ENCODE assay signal across 8 cellular contexts in genomic region chr3:113746955-113747718, GRCh38. TPM values are rescaled to one million over a fixed set of nuclear protein-coding genes. Genes with fewer than 3 reads are reported as not detected.
A peak's percentile ranks its signal among the peaks of the same experiment; 100 is the strongest.
DNase-seq lines count a peak whose midpoint lies in the region; ATAC-seq, FAIRE-seq and TF ChIP-seq lines count a peak whose summit lies in the region.

ATP6V1A (plus strand) TSS chr3:113747035; CDS start chr3:113778754, 31,719 bp downstream.

- TF ChIP-seq POLR2A in transverse colon (IDR thresholded peaks at IDR 0.05), result peak; percentile 74

- no peaks in the 10 kb centered on the region for H3K27me3 ChIP-seq in pancreas
- no peaks in the 10 kb centered on the region for H3K27me3 ChIP-seq in transverse colon

- ATAC-seq in GM18867 (IDR thresholded peaks at IDR 0.05; ENCODE audit: unreplicated experiment) (peak; percentile 49), HG03103 (IDR thresholded peaks at IDR 0.05; ENCODE audit: low read depth, unreplicated experiment) (peak; percentile 33), pancreas (peak; percentile 72 to 82 (median 74))

- H3K4me3 ChIP-seq in AG10803 (ENCODE audit: low read length) (peak within 1 kb of the TSS; percentile 84), pancreas (peak within 1 kb of the TSS; percentile 55 to 81 (median 68)), transverse colon (peak within 1 kb of the TSS; percentile 75 to 89 (median 83))

- WGBS in pancreas, 2 donors, result 0% methylated on average over 31 of the region's 31 CpGs
- 1 to 6% methylated on average over 3 to 30 of the region's 31 CpGs for WGBS in transverse colon (ENCODE audit: low coverage in 1 of 2), 2 donors

- in situ Hi-C loops in transverse colon (cut with MboI; ENCODE audit: low pct_ligation_motif_present in 1 of 4, low pct_unique_long_range_greater_than_20kb in 1 of 4, low sequenced_read_pairs in 3 of 4), result loop anchor here in 2 of 4 donors (10.0 to 25.0 kb wide), 2 partner anchors 52 to 315 kb away; partner anchors contain the start of genes CCDC191 (in 1 of the 2), QTRT2 (in 1 of the 2) and USF3 (in 1 of the 2)

- H3K27ac ChIP-seq in pancreas, result peak within 1 kb of the TSS; percentile 93 to 98 (median 94)
- peak within 1 kb of the TSS; percentile 95 to 99 (median 97) for H3K27ac ChIP-seq in transverse colon

- TF ChIP-seq CTCF in AG10803 (conservative IDR thresholded peaks at IDR 0.05; ENCODE audit: low read length) (no peak), pancreas (IDR thresholded peaks at IDR 0.05) (no peak), transverse colon (IDR thresholded peaks at IDR 0.05) (no peak)

- H3K9me3 ChIP-seq in pancreas (no peaks in the 10 kb centered on the region), transverse colon (no peaks in the 10 kb centered on the region)

- FAIRE-seq in pancreas (lab: Jason Lieb, UNC), result no peak

- intact Hi-C loops in pancreas (cut with DNase I) (no loop called here), transverse colon (cut with DNase I; ENCODE audit: low total_unique reads) (loop anchor here (2.0 to 10.0 kb wide), 2 partner anchors 50 to 442 kb away; partner anchors contain the start of gene USF3)

- no peak for TF ChIP-seq EP300 in transverse colon (IDR thresholded peaks at IDR 0.05; ENCODE audit: low read depth)

- H3K4me1 ChIP-seq in pancreas (peaks cover 7 to 38% (median 37%) of the 10 kb centered on the region in 3 donors), transverse colon (peaks cover 18 to 69% (median 42%) of the 10 kb centered on the region in 4 donors)

- H3K36me3 ChIP-seq in pancreas, result no peaks in the 10 kb centered on the region
- no peaks in the 10 kb centered on the region for H3K36me3 ChIP-seq in transverse colon

- DNase-seq in AG10803 (ENCODE audit: low read depth) (no peak), RPMI8226 (peak; percentile 87), activated gamma-delta T cell treated with Interleukin-2 at 50 U/mL for 16 hours (peak; percentile 69), globus pallidus (ENCODE audit: low spot score) (peak; percentile 24), pancreas (peak; percentile 66 to 86 (median 76)), transverse colon (peak; percentile 82)

RNA-seq across cellular contexts. Expression of gene ATP6V1A, which starts in this region (rescaled TPM):
- total RNA-seq in pancreas (10 to 100 TPM; 20.3 to 44.7 (median 34.2) TPM), transverse colon (10 to 100 TPM; 21.9 to 47.2 (median 33.3) TPM)
- polyA plus RNA-seq in pancreas, result 10 to 100 TPM in 1 of 2 donors, 1 to 10 TPM in 1; 5.9 to 14.7 TPM
